ENCODE assay signal across 9 cellular contexts in the genomic region with DNA sequence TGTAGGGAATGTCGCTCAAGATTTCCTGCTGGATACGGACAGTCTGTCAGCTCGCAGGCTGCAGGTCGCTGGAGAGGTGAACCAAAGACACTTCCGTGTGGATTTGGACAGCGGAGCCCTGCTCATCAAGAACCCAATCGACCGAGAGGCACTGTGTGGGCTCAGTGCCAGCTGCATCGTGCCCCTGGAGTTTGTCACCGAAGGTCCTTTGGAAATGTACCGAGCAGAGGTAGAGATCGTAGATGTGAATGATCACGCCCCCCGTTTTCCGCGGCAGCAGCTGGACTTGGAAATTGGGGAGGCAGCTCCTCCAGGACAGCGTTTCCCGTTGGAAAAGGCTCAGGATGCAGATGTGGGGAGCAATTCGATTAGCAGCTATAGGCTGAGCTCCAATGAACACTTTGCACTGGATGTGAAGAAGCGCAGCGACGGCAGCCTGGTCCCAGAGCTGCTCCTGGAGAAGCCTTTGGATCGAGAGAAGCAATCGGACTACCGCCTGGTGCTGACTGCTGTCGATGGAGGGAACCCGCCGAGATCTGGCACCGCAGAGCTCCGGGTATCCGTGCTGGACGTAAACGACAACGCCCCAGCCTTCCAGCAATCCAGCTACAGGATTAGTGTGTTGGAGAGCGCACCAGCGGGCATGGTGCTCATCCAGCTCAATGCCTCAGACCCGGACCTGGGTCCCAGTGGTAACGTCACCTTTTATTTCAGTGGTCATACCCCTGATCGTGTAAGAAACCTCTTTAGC. TPM values are rescaled to one million over a fixed set of nuclear protein-coding genes. Genes with fewer than 3 reads are reported as not detected.
DNase-seq lines count a peak whose midpoint lies in the region; ATAC-seq and TF ChIP-seq lines count a peak whose summit lies in the region.
"Had no signal": no experiment of that assay in that cellular context is flagged by ENCODE, and none has a peak within 500 bp of the region (broad histone marks: within the 10 kb centered on the region; RNA-seq: fewer than 3 reads in every experiment).

No MANE protein-coding gene starts in this region.

- peak overlapping the region; percentile 11 for H3K4me3 Mint-ChIP-seq in activated CD8-positive, alpha-beta T cell treated with anti-CD3 and anti-CD28 coated beads for 36 hours
- H3K4me3 Mint-ChIP-seq in activated CD8-positive, alpha-beta T cell treated with anti-CD3 and anti-CD28 coated beads, Interleukin-2, amount 10 ng/mL, durations not matched to agents 7 days and 5 days = no peak overlapping the region
- H3K4me3 Mint-ChIP-seq in stimulated activated effector memory CD8-positive, alpha-beta T cell treated with anti-CD3 and anti-CD28 coated beads, Interleukin-12 subunit alpha, Interleukin-12 subunit beta, amount 100 ng/mL, for 72 hours = peak overlapping the region; percentile 41

- CTCF ChIA-PET in activated CD8-positive, alpha-beta T cell treated with anti-CD3 and anti-CD28 coated beads for 36 hours (lab: Charles Lee) = interaction anchor here (0.9 to 3.2 kb wide), 10 partner anchors 9 to 142 kb away, joined by 3 to 11 read pairs (median 3); a partner anchor contains a TSS
- CTCF ChIA-PET in activated CD8-positive, alpha-beta T cell treated with anti-CD3 and anti-CD28 coated beads, Interleukin-2, amount 10 ng/mL, durations not matched to agents 7 days and 5 days (lab: Charles Lee) = interaction anchor here (0.8 to 1.7 kb wide), 6 partner anchors 10 to 165 kb away, joined by 3 to 4 read pairs (median 3); a partner anchor contains a TSS

- DNase-seq in activated CD8-positive, alpha-beta T cell treated with anti-CD3 and anti-CD28 coated beads for 36 hours = no peak
- no peak for DNase-seq in activated CD8-positive, alpha-beta T cell treated with anti-CD3 and anti-CD28 coated beads, Interleukin-2, amount 10 ng/mL, durations not matched to agents 7 days and 5 days
- DNase-seq in astrocyte of the cerebellum (ENCODE audit: low read depth) (no peak), Ammon's horn (ENCODE audit: low spot score) (no peak), SKM-1 treated with dmso at 0.1 percent for 144 hours (lab: John Stamatoyannopoulos, UW; ENCODE audit: unreplicated experiment) (no peak), anterior cingulate cortex (lab: John Stamatoyannopoulos, UW) (no peak)
- DNase-seq in stimulated activated effector memory CD8-positive, alpha-beta T cell treated with anti-CD3 and anti-CD28 coated beads, Interleukin-12 subunit alpha, Interleukin-12 subunit beta, amount 100 ng/mL, for 72 hours (ENCODE audit: low spot score in 2 of 2) = no peak
- DNase-seq: NCI-H1436 treated with DMSO at 0.1 percent for 48 hours had no signal

- no peak for TF ChIP-seq CTCF in activated CD8-positive, alpha-beta T cell treated with anti-CD3 and anti-CD28 coated beads for 36 hours (IDR thresholded peaks at IDR 0.05)
- TF ChIP-seq CTCF in astrocyte of the cerebellum (IDR thresholded peaks at IDR 0.05; ENCODE audit: low read depth, low read length, missing control alignments) = no peak

- POLR2A ChIA-PET in activated CD8-positive, alpha-beta T cell treated with anti-CD3 and anti-CD28 coated beads for 36 hours (lab: Charles Lee) = interaction anchor here (1.1 kb wide), 1 partner anchor 9 kb away, joined by 3 read pairs; no protein-coding TSS in a partner anchor
- POLR2A ChIA-PET in activated CD8-positive, alpha-beta T cell treated with anti-CD3 and anti-CD28 coated beads, Interleukin-2, amount 10 ng/mL, durations not matched to agents 7 days and 5 days (lab: Charles Lee) = no interaction called here

- ATAC-seq in activated CD8-positive, alpha-beta T cell treated with anti-CD3 and anti-CD28 coated beads for 36 hours = no peak
- no peak for ATAC-seq in activated CD8-positive, alpha-beta T cell treated with anti-CD3 and anti-CD28 coated beads, Interleukin-2, amount 10 ng/mL, durations not matched to agents 7 days and 5 days
- no peak for ATAC-seq in stimulated activated effector memory CD8-positive, alpha-beta T cell treated with anti-CD3 and anti-CD28 coated beads, Interleukin-12 subunit alpha, Interleukin-12 subunit beta, amount 100 ng/mL, for 72 hours

- peaks cover 78% of the 10 kb centered on the region for H3K27me3 Mint-ChIP-seq in activated CD8-positive, alpha-beta T cell treated with anti-CD3 and anti-CD28 coated beads for 36 hours
- H3K27me3 Mint-ChIP-seq in activated CD8-positive, alpha-beta T cell treated with anti-CD3 and anti-CD28 coated beads, Interleukin-2, amount 10 ng/mL, durations not matched to agents 7 days and 5 days (ENCODE audit: low read depth) = peaks cover 76% of the 10 kb centered on the region

- in situ Hi-C loops in astrocyte of the cerebellum (cut with HindIII; ENCODE audit: low sequenced_read_pairs) = no loop called here

- intact Hi-C loops in activated CD8-positive, alpha-beta T cell treated with anti-CD3 and anti-CD28 coated beads for 36 hours (cut with micrococcal nuclease) = no loop called here

- H3K4me3 ChIP-seq in astrocyte of the cerebellum (ENCODE audit: low read depth, low read length) (peak overlapping the region; percentile 32), iPS-18c (ENCODE audit: insufficient read depth, low read depth, low read length) (peak overlapping the region; percentile 32)

- no peaks in the 10 kb centered on the region for H3K9me3 Mint-ChIP-seq in activated CD8-positive, alpha-beta T cell treated with anti-CD3 and anti-CD28 coated beads for 36 hours
- no peaks in the 10 kb centered on the region for H3K9me3 Mint-ChIP-seq in activated CD8-positive, alpha-beta T cell treated with anti-CD3 and anti-CD28 coated beads, Interleukin-2, amount 10 ng/mL, durations not matched to agents 7 days and 5 days (ENCODE audit: insufficient read depth)
- H3K9me3 Mint-ChIP-seq in stimulated activated effector memory CD8-positive, alpha-beta T cell treated with anti-CD3 and anti-CD28 coated beads, Interleukin-12 subunit alpha, Interleukin-12 subunit beta, amount 100 ng/mL, for 72 hours = no peaks in the 10 kb centered on the region

- no peak overlapping the region for H3K27ac Mint-ChIP-seq in activated CD8-positive, alpha-beta T cell treated with anti-CD3 and anti-CD28 coated beads for 36 hours
- no peak overlapping the region for H3K27ac Mint-ChIP-seq in activated CD8-positive, alpha-beta T cell treated with anti-CD3 and anti-CD28 coated beads, Interleukin-2, amount 10 ng/mL, durations not matched to agents 7 days and 5 days
- no peak overlapping the region for H3K27ac Mint-ChIP-seq in stimulated activated effector memory CD8-positive, alpha-beta T cell treated with anti-CD3 and anti-CD28 coated beads, Interleukin-12 subunit alpha, Interleukin-12 subunit beta, amount 100 ng/mL, for 72 hours

- peaks cover 2% of the 10 kb centered on the region for H3K9me3 ChIP-seq in iPS-18c (ENCODE audit: control insufficient read depth, insufficient read depth, low read length)

- H3K36me3 Mint-ChIP-seq in activated CD8-positive, alpha-beta T cell treated with anti-CD3 and anti-CD28 coated beads for 36 hours (ENCODE audit: low read depth) = no peaks in the 10 kb centered on the region
- H3K36me3 Mint-ChIP-seq in activated CD8-positive, alpha-beta T cell treated with anti-CD3 and anti-CD28 coated beads, Interleukin-2, amount 10 ng/mL, durations not matched to agents 7 days and 5 days (ENCODE audit: low read depth) = no peaks in the 10 kb centered on the region
- no peaks in the 10 kb centered on the region for H3K36me3 Mint-ChIP-seq in stimulated activated effector memory CD8-positive, alpha-beta T cell treated with anti-CD3 and anti-CD28 coated beads, Interleukin-12 subunit alpha, Interleukin-12 subunit beta, amount 100 ng/mL, for 72 hours

- H3K4me1 Mint-ChIP-seq in activated CD8-positive, alpha-beta T cell treated with anti-CD3 and anti-CD28 coated beads for 36 hours (ENCODE audit: low read depth) = peaks cover 9% of the 10 kb centered on the region
- peaks cover 3% of the 10 kb centered on the region for H3K4me1 Mint-ChIP-seq in activated CD8-positive, alpha-beta T cell treated with anti-CD3 and anti-CD28 coated beads, Interleukin-2, amount 10 ng/mL, durations not matched to agents 7 days and 5 days (ENCODE audit: low read depth)
- peaks cover 13% of the 10 kb centered on the region for H3K4me1 Mint-ChIP-seq in stimulated activated effector memory CD8-positive, alpha-beta T cell treated with anti-CD3 and anti-CD28 coated beads, Interleukin-12 subunit alpha, Interleukin-12 subunit beta, amount 100 ng/mL, for 72 hours

RNA-seq across cellular contexts. Expression of a gene that starts 0.7 kb away (rescaled TPM):
- total RNA-seq in activated CD8-positive, alpha-beta T cell treated with anti-CD3 and anti-CD28 coated beads for 36 hours = not detected
- not detected for total RNA-seq in activated CD8-positive, alpha-beta T cell treated with anti-CD3 and anti-CD28 coated beads, Interleukin-2, amount 10 ng/mL, durations not matched to agents 7 days and 5 days

RNA-seq across cellular contexts. Expression of a gene that starts 3.4 kb away (rescaled TPM):
- not detected for total RNA-seq in activated CD8-positive, alpha-beta T cell treated with anti-CD3 and anti-CD28 coated beads for 36 hours
- not detected for total RNA-seq in activated CD8-positive, alpha-beta T cell treated with anti-CD3 and anti-CD28 coated beads, Interleukin-2, amount 10 ng/mL, durations not matched to agents 7 days and 5 days

RNA-seq across cellular contexts. Expression of a gene that starts 9.7 kb away (rescaled TPM):
- not detected for total RNA-seq in activated CD8-positive, alpha-beta T cell treated with anti-CD3 and anti-CD28 coated beads for 36 hours
- total RNA-seq in activated CD8-positive, alpha-beta T cell treated with anti-CD3 and anti-CD28 coated beads, Interleukin-2, amount 10 ng/mL, durations not matched to agents 7 days and 5 days = not detected

RNA-seq across cellular contexts. Expression of a gene that starts 55.2 kb away (rescaled TPM):
- total RNA-seq in activated CD8-positive, alpha-beta T cell treated with anti-CD3 and anti-CD28 coated beads for 36 hours = not detected
- not detected for total RNA-seq in activated CD8-positive, alpha-beta T cell treated with anti-CD3 and anti-CD28 coated beads, Interleukin-2, amount 10 ng/mL, durations not matched to agents 7 days and 5 days
